Comparison of ENCODE assay signal across 11 cellular contexts in genomic region chr14:35159742-35160409, GRCh38. TPM values are rescaled to one million over a fixed set of nuclear protein-coding genes. Genes with fewer than 3 reads are reported as not detected.
DNase-seq lines count a peak whose midpoint lies in the region; ATAC-seq and TF ChIP-seq lines count a peak whose summit lies in the region.
"Had no signal": no experiment of that assay in that cellular context is flagged by ENCODE, and none has a peak within 500 bp of the region (broad histone marks: within the 10 kb centered on the region; RNA-seq: fewer than 3 reads in every experiment).

No MANE protein-coding gene starts in this region.

- intact Hi-C loops in A673 (cut with micrococcal nuclease; ENCODE audit: unreplicated experiment): no loop called here
- intact Hi-C loops in head of caudate nucleus (cut with DNase I): no loop called here

- no peaks in the 10 kb centered on the region for H3K9me3 Mint-ChIP-seq in activated T-helper 17 cell treated with anti-CD3 and anti-CD28 coated beads, Interleukin-2, amount 50 U/mL, for 72 hours
- H3K9me3 Mint-ChIP-seq: activated naive CD8-positive, alpha-beta T cell treated with anti-CD3 and anti-CD28 coated beads, Interleukin-2, amount 10 ng/mL, durations not matched to agents 7 days and 5 days had no signal

- H3K27me3 ChIP-seq in A673 (replicated peaks; ENCODE audit: insufficient read depth, low read depth, low read length, poor library complexity): no peaks in the 10 kb centered on the region
- H3K27me3 ChIP-seq in kidney epithelial cell (ENCODE audit: control insufficient read depth, insufficient read depth, low read length): no peaks in the 10 kb centered on the region

- POLR2A ChIA-PET in A673 (lab: Charles Lee; ENCODE audit: low non-redundant PET): no interaction called here

- ATAC-seq in GM21786 (IDR thresholded peaks at IDR 0.05; ENCODE audit: unreplicated experiment) (peak; percentile 57), HG03521 (IDR thresholded peaks at IDR 0.05; ENCODE audit: unreplicated experiment) (no peak), GM21529 (IDR thresholded peaks at IDR 0.05; ENCODE audit: unreplicated experiment) (no peak)
- peak; percentile 96 for ATAC-seq in activated T-helper 17 cell treated with anti-CD3 and anti-CD28 coated beads, Interleukin-2, amount 50 U/mL, for 72 hours (replicated peaks)

- H3K27ac ChIP-seq in A673 (ENCODE audit: low read depth, low read length, poor library complexity, severe bottlenecking): peak overlapping the region; percentile 57

- peaks cover 45% of the 10 kb centered on the region for H3K4me1 Mint-ChIP-seq in activated T-helper 17 cell treated with anti-CD3 and anti-CD28 coated beads, Interleukin-2, amount 50 U/mL, for 72 hours

- CTCF ChIA-PET in A673 (lab: Charles Lee): no interaction called here

- DNase-seq in A673 (ENCODE audit: low spot score): peak; percentile 70
- DNase-seq in kidney epithelial cell (ENCODE audit: low read depth): peak; percentile 97
- DNase-seq in DMS153 treated with DMSO at 0.1 percent for 48 hours (lab: John Stamatoyannopoulos, UW; ENCODE audit: unreplicated experiment): no peak
- DNase-seq in head of caudate nucleus: no peak
- DNase-seq: activated naive CD8-positive, alpha-beta T cell treated with anti-CD3 and anti-CD28 coated beads, Interleukin-2, amount 10 ng/mL, durations not matched to agents 7 days and 5 days; GF-D8; NK-92 treated with Interleukin-12 subunit alpha and Interleukin-12 subunit beta, amount 100 ng/mL, for 24 hours had no signal

- no peak for TF ChIP-seq CTCF in A673 (conservative IDR thresholded peaks at IDR 0.05; ENCODE audit: low read depth, low read length)
- no peak for TF ChIP-seq CTCF in kidney epithelial cell (IDR thresholded peaks at IDR 0.05; ENCODE audit: insufficient read depth, low read length, poor library complexity, severe bottlenecking)

- H3K4me3 ChIP-seq in A673 (ENCODE audit: low read depth, low read length, poor library complexity, severe bottlenecking) (no peak overlapping the region), kidney epithelial cell (ENCODE audit: low read depth, low read length) (no peak overlapping the region)

- peaks cover 45% of the 10 kb centered on the region for H3K36me3 Mint-ChIP-seq in activated T-helper 17 cell treated with anti-CD3 and anti-CD28 coated beads, Interleukin-2, amount 50 U/mL, for 72 hours (ENCODE audit: low read depth)

- H3K9me3 ChIP-seq in A673 (ENCODE audit: low read depth, low read length, poor library complexity, severe bottlenecking): no peaks in the 10 kb centered on the region

- H3K36me3 ChIP-seq in A673 (ENCODE audit: insufficient read depth, low read length, poor library complexity, severe bottlenecking): no peaks in the 10 kb centered on the region
- no peaks in the 10 kb centered on the region for H3K36me3 ChIP-seq in kidney epithelial cell (ENCODE audit: control insufficient read depth, insufficient read depth, low read length)

- peak overlapping the region; percentile 73 for H3K4me3 Mint-ChIP-seq in activated T-helper 17 cell treated with anti-CD3 and anti-CD28 coated beads, Interleukin-2, amount 50 U/mL, for 72 hours
- H3K4me3 Mint-ChIP-seq: activated naive CD8-positive, alpha-beta T cell treated with anti-CD3 and anti-CD28 coated beads, Interleukin-2, amount 10 ng/mL, durations not matched to agents 7 days and 5 days had no signal

- H3K27ac Mint-ChIP-seq in activated T-helper 17 cell treated with anti-CD3 and anti-CD28 coated beads, Interleukin-2, amount 50 U/mL, for 72 hours: peak overlapping the region; percentile 88
- H3K27ac Mint-ChIP-seq: activated naive CD8-positive, alpha-beta T cell treated with anti-CD3 and anti-CD28 coated beads, Interleukin-2, amount 10 ng/mL, durations not matched to agents 7 days and 5 days had no signal

- no TSS peak for BruUV-seq in A673 (replicated peaks; lab: Mats Ljungman, UMichigan)

- H3K4me1 ChIP-seq in A673 (ENCODE audit: insufficient read depth, low read length, poor library complexity, severe bottlenecking): peaks cover 61% of the 10 kb centered on the region

- no peaks in the 10 kb centered on the region for H3K27me3 Mint-ChIP-seq in activated T-helper 17 cell treated with anti-CD3 and anti-CD28 coated beads, Interleukin-2, amount 50 U/mL, for 72 hours
- H3K27me3 Mint-ChIP-seq: activated naive CD8-positive, alpha-beta T cell treated with anti-CD3 and anti-CD28 coated beads, Interleukin-2, amount 10 ng/mL, durations not matched to agents 7 days and 5 days had no signal

RNA-seq across cellular contexts. Expression of gene PRORP, which starts 37.5 kb away (rescaled TPM):
- total RNA-seq in A673 (2021) (41.5 and 46.5 TPM in 2 replicates), kidney epithelial cell (40.0 and 46.8 TPM in 2 replicates)
- 10 to 100 TPM; 40.3 to 52.9 TPM for total RNA-seq in activated T-helper 17 cell treated with anti-CD3 and anti-CD28 coated beads, Interleukin-2, amount 50 U/mL, for 72 hours

RNA-seq across cellular contexts. Expression of gene PPP2R3C, which starts 38.1 kb away (rescaled TPM):
- total RNA-seq in A673 (2021) (50.5 and 56.2 TPM in 2 replicates), kidney epithelial cell (35.3 and 39.4 TPM in 2 replicates)
- 10 to 100 TPM; 50.4 to 64.9 TPM for total RNA-seq in activated T-helper 17 cell treated with anti-CD3 and anti-CD28 coated beads, Interleukin-2, amount 50 U/mL, for 72 hours

Comparison
In these comparisons a context has a peak if more than half of its experiments do, and no peak if none do; other contexts are left out.
1. DNase-seq: peak in A673 (single experiment) and kidney epithelial cell (single experiment); none in DMS153 treated with DMSO at 0.1 percent for 48 hours (single experiment) and head of caudate nucleus (0 of 42).
2. ATAC-seq: peak in GM21786 (single experiment) and activated T-helper 17 cell treated with anti-CD3 and anti-CD28 coated beads, Interleukin-2, amount 50 U/mL, for 72 hours (single experiment); none in HG03521 (single experiment) and GM21529 (single experiment).